In genomic region chr17:63698381-63698885, GRCh38 we compare ENCODE assay signal across 8 cellular contexts. TPM values are rescaled to one million over a fixed set of nuclear protein-coding genes. Genes with fewer than 3 reads are reported as not detected.
DNase-seq lines count a peak whose midpoint lies in the region; ATAC-seq and TF ChIP-seq lines count a peak whose summit lies in the region.

No MANE protein-coding gene starts in this region.

- no peak for TF ChIP-seq POLR2A in prostate gland (IDR thresholded peaks at IDR 0.05)

- intact Hi-C loops in prostate gland (cut with DNase I) = loop anchor here (5.0 kb wide), 2 partner anchors 76 to 271 kb away; partner anchors contain the start of gene MAP3K3

- H3K4me3 ChIP-seq in GM12865 (ENCODE audit: low read depth, low read length) (peak overlapping the region; percentile 87), prostate gland (peak overlapping the region; percentile 57 to 64), SJCRH30 (no peak overlapping the region)

- H3K4me3 Mint-ChIP-seq in T-helper 2 cell treated with Interferon-gamma antibody and Interleukin-4, amounts not matched to agents 5 μg/mL and 100 μg/mL, for 36 hours = peak overlapping the region; percentile 94
- peak overlapping the region; percentile 89 for H3K4me3 Mint-ChIP-seq in endothelial cell (ENCODE audit: unreplicated experiment)

- peaks cover 43% of the 10 kb centered on the region for H3K4me1 Mint-ChIP-seq in T-helper 2 cell treated with Interferon-gamma antibody and Interleukin-4, amounts not matched to agents 5 μg/mL and 100 μg/mL, for 36 hours (ENCODE audit: low read depth)
- peaks cover 34% of the 10 kb centered on the region for H3K4me1 Mint-ChIP-seq in endothelial cell (ENCODE audit: unreplicated experiment)

- no peaks in the 10 kb centered on the region for H3K9me3 ChIP-seq in prostate gland
- H3K9me3 ChIP-seq in SJCRH30 (replicated peaks) = no peaks in the 10 kb centered on the region

- H3K4me1 ChIP-seq in prostate gland (replicated peaks) (no peaks in the 10 kb centered on the region), SJCRH30 (no peaks in the 10 kb centered on the region; the same call in 1 of the 2 replicates)

- peaks cover 57% of the 10 kb centered on the region for H3K36me3 Mint-ChIP-seq in T-helper 2 cell treated with Interferon-gamma antibody and Interleukin-4, amounts not matched to agents 5 μg/mL and 100 μg/mL, for 36 hours (ENCODE audit: low read depth)
- H3K36me3 Mint-ChIP-seq in endothelial cell (ENCODE audit: low read depth, unreplicated experiment) = peaks cover 26% of the 10 kb centered on the region

- no peaks in the 10 kb centered on the region for H3K27me3 Mint-ChIP-seq in T-helper 2 cell treated with Interferon-gamma antibody and Interleukin-4, amounts not matched to agents 5 μg/mL and 100 μg/mL, for 36 hours (ENCODE audit: low read depth)
- H3K27me3 Mint-ChIP-seq in endothelial cell (ENCODE audit: unreplicated experiment) = peaks cover 27% of the 10 kb centered on the region

- H3K9me3 Mint-ChIP-seq in T-helper 2 cell treated with Interferon-gamma antibody and Interleukin-4, amounts not matched to agents 5 μg/mL and 100 μg/mL, for 36 hours = no peaks in the 10 kb centered on the region
- H3K9me3 Mint-ChIP-seq in endothelial cell (ENCODE audit: unreplicated experiment) = no peaks in the 10 kb centered on the region

- H3K27me3 ChIP-seq in prostate gland (replicated peaks; ENCODE audit: insufficient read depth) (no peaks in the 10 kb centered on the region), SJCRH30 (no peaks in the 10 kb centered on the region)

- no peak for TF ChIP-seq CTCF in GM12865 (IDR thresholded peaks at IDR 0.05; ENCODE audit: insufficient read depth, low read depth, low read length, missing control alignments)
- no peak for TF ChIP-seq CTCF in endothelial cell (IDR thresholded peaks at IDR 0.05; ENCODE audit: unreplicated experiment)
- no peak for TF ChIP-seq CTCF in prostate gland (IDR thresholded peaks at IDR 0.05)

- WGBS in prostate gland = 45% methylated on average over 21 of the region's 24 CpGs

- H3K27ac Mint-ChIP-seq in T-helper 2 cell treated with Interferon-gamma antibody and Interleukin-4, amounts not matched to agents 5 μg/mL and 100 μg/mL, for 36 hours = peak overlapping the region; percentile 94
- no peak overlapping the region for H3K27ac Mint-ChIP-seq in endothelial cell (ENCODE audit: unreplicated experiment)

- no peak for ATAC-seq in GM18870 (IDR thresholded peaks at IDR 0.05; ENCODE audit: unreplicated experiment)

- peak overlapping the region; percentile 68 to 77 for H3K27ac ChIP-seq in prostate gland
- H3K27ac ChIP-seq in SJCRH30 = no peak overlapping the region

- no peak for DNase-seq in GM12865 (ENCODE audit: low read depth)
- DNase-seq in T-helper 2 cell treated with Interferon-gamma antibody and Interleukin-4, amounts not matched to agents 5 μg/mL and 100 μg/mL, for 36 hours (ENCODE audit: low spot score) = peak; percentile 27
- DNase-seq in endothelial cell (ENCODE audit: low spot score) = no peak
- no peak for DNase-seq in prostate gland (ENCODE audit: low spot score)
- no peak for DNase-seq in UCSD-AML1 (lab: John Stamatoyannopoulos, UW; ENCODE audit: unreplicated experiment)
- no peak for DNase-seq in SJCRH30
- DNase-seq in NCI-H2029 (lab: John Stamatoyannopoulos, UW) = no peak

- peaks cover 8 to 11% of the 10 kb centered on the region in 2 donors for H3K36me3 ChIP-seq in prostate gland
- H3K36me3 ChIP-seq in SJCRH30 = no peaks in the 10 kb centered on the region

RNA-seq across cellular contexts. Expression of gene LIMD2, which starts 1.5 kb away (rescaled TPM):
- 132 TPM for total RNA-seq in endothelial cell (ENCODE audit: unreplicated experiment)
- 10 to 100 TPM; 29.9 to 51.9 TPM for total RNA-seq in prostate gland
- total RNA-seq in SJCRH30 (2014; rRNA removed; shearing (Covaris generic)) = 23.1 and 23.2 TPM in 2 replicates

RNA-seq across cellular contexts. Expression of gene STRADA, which starts 43.2 kb away (rescaled TPM):
- total RNA-seq in endothelial cell (ENCODE audit: unreplicated experiment) (51.8 TPM), prostate gland (10 to 100 TPM; 15.7 to 37.1 TPM)
- 16.8 and 23.2 TPM in 2 replicates for total RNA-seq in SJCRH30 (2014; rRNA removed; shearing (Covaris generic))
